In the genomic region with DNA sequence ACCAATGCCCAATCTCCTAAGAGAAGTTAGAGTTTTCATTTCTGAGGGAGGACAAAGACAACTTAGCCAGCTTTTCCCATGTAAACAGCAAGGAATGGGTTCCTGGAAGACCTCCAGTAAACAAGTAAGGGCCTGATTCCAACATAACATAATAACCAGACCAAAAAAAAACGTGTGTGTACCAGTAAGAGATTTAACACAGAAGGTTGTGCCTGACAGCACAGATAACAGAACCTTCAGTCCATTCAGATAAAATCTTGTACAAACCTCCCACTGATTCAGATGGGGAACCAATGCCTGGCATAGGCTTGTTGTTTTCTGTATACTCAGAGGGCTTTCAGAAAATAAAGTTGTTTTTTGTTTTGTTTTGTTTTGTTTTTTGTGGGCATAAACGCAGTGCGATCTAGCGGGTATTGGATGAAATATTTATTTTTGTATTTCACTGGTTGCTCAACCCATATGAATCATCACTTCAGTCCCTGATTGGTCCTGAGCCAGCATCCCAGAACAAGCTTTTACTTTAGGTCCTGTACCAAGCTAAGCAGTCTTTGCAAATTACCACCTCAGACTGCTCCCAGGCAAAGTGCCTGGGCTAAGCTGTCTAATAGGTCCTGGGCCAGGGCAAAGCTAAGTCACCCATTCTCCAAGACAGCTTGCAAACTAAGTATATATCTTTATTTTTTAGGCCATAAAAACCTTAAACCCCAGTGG, we compare ENCODE assay signal across 5 cellular contexts. TPM values are rescaled to one million over a fixed set of nuclear protein-coding genes. Genes with fewer than 3 reads are reported as not detected.
"Had no signal": no experiment of that assay in that cellular context is flagged by ENCODE, and none has a peak within 500 bp of the region (broad histone marks: within the 10 kb centered on the region; RNA-seq: fewer than 3 reads in every experiment).

No MANE protein-coding gene starts in this region.

RNA-seq across cellular contexts. Expression of gene CDY1B, which starts 8.7 kb away (rescaled TPM):
- total RNA-seq: GM23338, H1, H9, HT-29, IMR-90 had no signal
